1 cellular context compared by ENCODE assay signal in the genomic region with DNA sequence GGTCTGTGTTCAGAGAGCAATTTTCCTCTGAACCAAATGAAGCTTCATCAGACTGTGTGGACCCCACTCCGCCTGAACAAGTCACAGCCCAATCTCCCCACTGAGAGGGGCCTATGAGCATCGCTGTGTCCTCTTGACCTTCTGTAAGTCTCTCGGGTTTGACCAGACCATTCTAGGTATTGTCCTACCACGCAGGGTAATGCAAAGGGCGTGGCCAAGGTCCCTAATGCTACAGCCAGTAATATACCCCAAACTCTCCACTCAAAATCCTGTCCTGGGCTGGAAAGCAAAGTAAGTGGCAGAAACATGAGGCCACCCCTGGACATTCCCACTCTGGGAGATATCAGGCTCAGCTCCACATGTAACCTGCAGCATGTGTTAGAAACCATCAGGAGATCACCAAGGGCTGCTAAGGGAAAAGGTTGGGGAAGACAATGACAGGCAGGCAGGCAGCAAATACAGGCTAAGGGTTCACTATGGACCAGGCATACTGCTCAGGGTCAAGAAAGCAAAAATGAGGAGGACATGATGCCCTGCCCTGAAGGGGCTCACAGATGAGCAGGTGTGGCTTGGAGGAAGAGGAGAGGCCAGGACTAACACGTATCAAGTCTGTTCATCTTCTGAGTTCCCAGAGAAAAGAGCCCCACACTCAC.
TF ChIP-seq lines count a peak whose summit lies in the region.

No MANE protein-coding gene starts in this region.

TF ChIP-seq in HepG2, 621 proteins besides CTCF, POLR2A, EP300 and RAD21 (continues in another document):
- TF ChIP-seq THAP7 (CRISPR knock-in tag; IDR thresholded peaks at IDR 0.05) (peak; percentile 17; the same call in 1 of the 2 replicates), TERF1 (CRISPR knock-in tag; IDR thresholded peaks at IDR 0.05) (no peak), PHF5A (CRISPR knock-in tag; IDR thresholded peaks at IDR 0.05; ENCODE audit: low read depth, unreplicated experiment) (no peak), ZKSCAN5 (CRISPR knock-in tag; IDR thresholded peaks at IDR 0.05) (no peak), TCF7L2 (IDR thresholded peaks at IDR 0.05; ENCODE audit: low read depth, low read length) (no peak), ZNF430 (CRISPR knock-in tag; IDR thresholded peaks at IDR 0.05) (peak; percentile 13; the same call in 1 of the 2 replicates), PLSCR1 (CRISPR knock-in tag; IDR thresholded peaks at IDR 0.05; ENCODE audit: borderline replicate concordance) (no peak), ZNF224 (CRISPR knock-in tag; IDR thresholded peaks at IDR 0.05) (0 out of 2 replicates have a peak, but pooled peaks have one; percentile 59), HMGA1 (CRISPR knock-in tag; conservative IDR thresholded peaks at IDR 0.05) (no peak), ZNF607 (CRISPR knock-in tag; IDR thresholded peaks at IDR 0.05; ENCODE audit: borderline replicate concordance) (peak; percentile 49; the same call in 1 of the 2 replicates), DR1 (CRISPR knock-in tag; IDR thresholded peaks at IDR 0.05) (no peak), ZBTB7A (CRISPR knock-in tag; IDR thresholded peaks at IDR 0.05) (no peak), ZBTB21 (CRISPR knock-in tag; IDR thresholded peaks at IDR 0.05) (no peak), KLF9 (CRISPR knock-in tag; IDR thresholded peaks at IDR 0.05; ENCODE audit: low read depth) (no peak), CREB1 (IDR thresholded peaks at IDR 0.05) (no peak), CREB1 (CRISPR knock-in tag; IDR thresholded peaks at IDR 0.05) (no peak), ZNF879 (CRISPR knock-in tag; IDR thresholded peaks at IDR 0.05) (no peak), BCL6 (CRISPR knock-in tag; IDR thresholded peaks at IDR 0.05) (no peak), THAP9 (CRISPR knock-in tag; IDR thresholded peaks at IDR 0.05; ENCODE audit: borderline replicate concordance) (peak; percentile 19; the same call in 1 of the 2 replicates), RBM22 (optimal IDR thresholded peaks at IDR 0.05; ENCODE audit: low read length) (no peak), GATA4 (IDR thresholded peaks at IDR 0.05; ENCODE audit: borderline replicate concordance, low read depth) (no peak), REL (CRISPR knock-in tag; conservative IDR thresholded peaks at IDR 0.05) (no peak), THAP11 (CRISPR knock-in tag; IDR thresholded peaks at IDR 0.05) (no peak), ZEB1 (IDR thresholded peaks at IDR 0.05; ENCODE audit: insufficient replicate concordance, low read depth) (no peak), ZNF83 (CRISPR knock-in tag; IDR thresholded peaks at IDR 0.05; ENCODE audit: borderline replicate concordance) (0 out of 2 replicates have a peak, but pooled peaks have one; percentile 23), ZNF318 (CRISPR knock-in tag; IDR thresholded peaks at IDR 0.05) (0 out of 2 replicates have a peak, but pooled peaks have one; percentile 62), ARID3A (IDR thresholded peaks at IDR 0.05; ENCODE audit: low read depth, low read length) (no peak), ZNF354B (CRISPR knock-in tag; IDR thresholded peaks at IDR 0.05) (no peak), CC2D1A (CRISPR knock-in tag; IDR thresholded peaks at IDR 0.05) (no peak), ZNF841 (CRISPR knock-in tag; IDR thresholded peaks at IDR 0.05; ENCODE audit: borderline replicate concordance) (no peak), ZNF20 (CRISPR knock-in tag; IDR thresholded peaks at IDR 0.05) (no peak), FOXJ3 (CRISPR knock-in tag; IDR thresholded peaks at IDR 0.05; ENCODE audit: borderline replicate concordance) (no peak), SP5 (CRISPR knock-in tag; IDR thresholded peaks at IDR 0.05; ENCODE audit: borderline replicate concordance, low read depth) (no peak), SALL1 (CRISPR knock-in tag; IDR thresholded peaks at IDR 0.05) (0 out of 2 replicates have a peak, but pooled peaks have one; percentile 19), ZNF652 (CRISPR knock-in tag; IDR thresholded peaks at IDR 0.05; ENCODE audit: borderline replicate concordance, low read depth) (no peak), ZNF496 (CRISPR knock-in tag; IDR thresholded peaks at IDR 0.05; ENCODE audit: insufficient replicate concordance) (no peak), MXD4 (CRISPR knock-in tag; IDR thresholded peaks at IDR 0.05) (no peak), ZNF205 (CRISPR knock-in tag; IDR thresholded peaks at IDR 0.05) (no peak), PAF1 (CRISPR knock-in tag; IDR thresholded peaks at IDR 0.05) (no peak), TAF15 (IDR thresholded peaks at IDR 0.05; ENCODE audit: low read depth, low read length, poor library complexity, severe bottlenecking) (no peak), RXRA (CRISPR knock-in tag; IDR thresholded peaks at IDR 0.05) (no peak)
- TF ChIP-seq, protein P1, sequence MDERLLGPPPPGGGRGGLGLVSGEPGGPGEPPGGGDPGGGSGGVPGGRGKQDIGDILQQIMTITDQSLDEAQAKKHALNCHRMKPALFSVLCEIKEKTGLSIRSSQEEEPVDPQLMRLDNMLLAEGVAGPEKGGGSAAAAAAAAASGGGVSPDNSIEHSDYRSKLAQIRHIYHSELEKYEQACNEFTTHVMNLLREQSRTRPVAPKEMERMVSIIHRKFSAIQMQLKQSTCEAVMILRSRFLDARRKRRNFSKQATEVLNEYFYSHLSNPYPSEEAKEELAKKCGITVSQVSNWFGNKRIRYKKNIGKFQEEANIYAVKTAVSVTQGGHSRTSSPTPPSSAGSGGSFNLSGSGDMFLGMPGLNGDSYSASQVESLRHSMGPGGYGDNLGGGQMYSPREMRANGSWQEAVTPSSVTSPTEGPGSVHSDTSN (CRISPR knock-in tag; IDR thresholded peaks at IDR 0.05): no peak
- TF ChIP-seq, protein P2, sequence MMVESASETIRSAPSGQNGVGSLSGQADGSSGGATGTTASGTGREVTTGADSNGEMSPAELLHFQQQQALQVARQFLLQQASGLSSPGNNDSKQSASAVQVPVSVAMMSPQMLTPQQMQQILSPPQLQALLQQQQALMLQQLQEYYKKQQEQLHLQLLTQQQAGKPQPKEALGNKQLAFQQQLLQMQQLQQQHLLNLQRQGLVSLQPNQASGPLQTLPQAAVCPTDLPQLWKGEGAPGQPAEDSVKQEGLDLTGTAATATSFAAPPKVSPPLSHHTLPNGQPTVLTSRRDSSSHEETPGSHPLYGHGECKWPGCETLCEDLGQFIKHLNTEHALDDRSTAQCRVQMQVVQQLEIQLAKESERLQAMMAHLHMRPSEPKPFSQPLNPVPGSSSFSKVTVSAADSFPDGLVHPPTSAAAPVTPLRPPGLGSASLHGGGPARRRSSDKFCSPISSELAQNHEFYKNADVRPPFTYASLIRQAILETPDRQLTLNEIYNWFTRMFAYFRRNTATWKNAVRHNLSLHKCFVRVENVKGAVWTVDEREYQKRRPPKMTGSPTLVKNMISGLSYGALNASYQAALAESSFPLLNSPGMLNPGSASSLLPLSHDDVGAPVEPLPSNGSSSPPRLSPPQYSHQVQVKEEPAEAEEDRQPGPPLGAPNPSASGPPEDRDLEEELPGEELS (CRISPR knock-in tag; IDR thresholded peaks at IDR 0.05): no peak
